Comparison of ENCODE assay signal across 1 cellular context in the genomic region with DNA sequence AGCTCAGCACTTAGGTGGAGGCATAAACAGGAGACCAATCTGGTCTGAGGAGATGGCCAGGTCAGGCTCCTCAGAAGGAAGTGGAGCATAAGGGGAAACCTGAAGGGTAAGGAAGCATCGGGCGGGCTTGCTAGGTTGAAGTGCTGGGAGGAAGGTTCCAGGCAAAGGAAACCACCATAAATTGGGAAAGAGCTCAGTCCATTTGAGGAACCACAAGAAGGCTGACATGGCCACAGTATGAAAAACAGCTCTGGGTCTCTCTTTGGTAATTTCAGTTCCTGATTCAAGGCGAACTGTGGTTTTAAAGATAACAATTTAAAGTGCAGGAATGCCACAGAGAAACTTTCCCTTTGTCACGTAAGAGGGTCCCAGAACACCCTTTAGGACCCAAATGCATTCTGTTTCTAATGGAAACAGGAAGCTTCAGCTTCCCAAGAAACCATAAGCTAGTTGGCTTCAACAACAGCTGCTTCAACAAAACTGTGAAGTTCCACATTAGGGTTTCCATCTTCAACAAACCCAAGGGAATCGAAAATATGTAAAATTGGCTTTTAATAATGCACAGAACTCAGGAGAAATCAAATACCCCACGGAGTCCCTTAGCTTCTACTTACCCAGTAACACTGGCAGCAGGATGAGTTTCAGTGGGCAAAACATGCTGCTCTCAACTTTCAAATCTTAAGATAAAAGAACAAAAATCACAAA.
TF ChIP-seq lines count a peak whose summit lies in the region.

No MANE protein-coding gene starts in this region.

TF ChIP-seq in GM12878, 131 proteins besides CTCF, POLR2A, EP300 and RAD21 (continues in another document):
- peak; percentile 84 for TF ChIP-seq IRF4 (IDR thresholded peaks at IDR 0.05; ENCODE audit: low read depth, low read length)
- TF ChIP-seq, protein P1, sequence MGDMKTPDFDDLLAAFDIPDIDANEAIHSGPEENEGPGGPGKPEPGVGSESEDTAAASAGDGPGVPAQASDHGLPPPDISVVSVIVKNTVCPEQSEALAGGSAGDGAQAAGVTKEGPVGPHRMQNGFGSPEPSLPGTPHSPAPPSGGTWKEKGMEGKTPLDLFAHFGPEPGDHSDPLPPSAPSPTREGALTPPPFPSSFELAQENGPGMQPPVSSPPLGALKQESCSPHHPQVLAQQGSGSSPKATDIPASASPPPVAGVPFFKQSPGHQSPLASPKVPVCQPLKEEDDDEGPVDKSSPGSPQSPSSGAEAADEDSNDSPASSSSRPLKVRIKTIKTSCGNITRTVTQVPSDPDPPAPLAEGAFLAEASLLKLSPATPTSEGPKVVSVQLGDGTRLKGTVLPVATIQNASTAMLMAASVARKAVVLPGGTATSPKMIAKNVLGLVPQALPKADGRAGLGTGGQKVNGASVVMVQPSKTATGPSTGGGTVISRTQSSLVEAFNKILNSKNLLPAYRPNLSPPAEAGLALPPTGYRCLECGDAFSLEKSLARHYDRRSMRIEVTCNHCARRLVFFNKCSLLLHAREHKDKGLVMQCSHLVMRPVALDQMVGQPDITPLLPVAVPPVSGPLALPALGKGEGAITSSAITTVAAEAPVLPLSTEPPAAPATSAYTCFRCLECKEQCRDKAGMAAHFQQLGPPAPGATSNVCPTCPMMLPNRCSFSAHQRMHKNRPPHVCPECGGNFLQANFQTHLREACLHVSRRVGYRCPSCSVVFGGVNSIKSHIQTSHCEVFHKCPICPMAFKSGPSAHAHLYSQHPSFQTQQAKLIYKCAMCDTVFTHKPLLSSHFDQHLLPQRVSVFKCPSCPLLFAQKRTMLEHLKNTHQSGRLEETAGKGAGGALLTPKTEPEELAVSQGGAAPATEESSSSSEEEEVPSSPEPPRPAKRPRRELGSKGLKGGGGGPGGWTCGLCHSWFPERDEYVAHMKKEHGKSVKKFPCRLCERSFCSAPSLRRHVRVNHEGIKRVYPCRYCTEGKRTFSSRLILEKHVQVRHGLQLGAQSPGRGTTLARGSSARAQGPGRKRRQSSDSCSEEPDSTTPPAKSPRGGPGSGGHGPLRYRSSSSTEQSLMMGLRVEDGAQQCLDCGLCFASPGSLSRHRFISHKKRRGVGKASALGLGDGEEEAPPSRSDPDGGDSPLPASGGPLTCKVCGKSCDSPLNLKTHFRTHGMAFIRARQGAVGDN (IDR thresholded peaks at IDR 0.05): no peak
- peak; percentile 96; the same call in 1 of the 2 replicates for TF ChIP-seq MTA3 (IDR thresholded peaks at IDR 0.05; ENCODE audit: borderline replicate concordance, low read length)
- TF ChIP-seq FOXK2 (IDR thresholded peaks at IDR 0.05): no peak
- 0 out of 2 replicates have a peak, but pooled peaks have one; percentile 33 for TF ChIP-seq CREB1 (IDR thresholded peaks at IDR 0.05; ENCODE audit: low read depth)
- no peak for TF ChIP-seq PRDM15 (CRISPR knock-in tag; IDR thresholded peaks at IDR 0.05)
- TF ChIP-seq RB1 (IDR thresholded peaks at IDR 0.05; ENCODE audit: borderline replicate concordance): no peak
- no peak for TF ChIP-seq HDAC6 (IDR thresholded peaks at IDR 0.05; ENCODE audit: unreplicated experiment)
- no peak for TF ChIP-seq SREBF2 (IDR thresholded peaks at IDR 0.05; ENCODE audit: low read length)
- TF ChIP-seq CEBPZ (IDR thresholded peaks at IDR 0.05; ENCODE audit: low read depth, low read length): no peak
- no peak for TF ChIP-seq CHD4 (IDR thresholded peaks at IDR 0.05)
- TF ChIP-seq, protein P2, sequence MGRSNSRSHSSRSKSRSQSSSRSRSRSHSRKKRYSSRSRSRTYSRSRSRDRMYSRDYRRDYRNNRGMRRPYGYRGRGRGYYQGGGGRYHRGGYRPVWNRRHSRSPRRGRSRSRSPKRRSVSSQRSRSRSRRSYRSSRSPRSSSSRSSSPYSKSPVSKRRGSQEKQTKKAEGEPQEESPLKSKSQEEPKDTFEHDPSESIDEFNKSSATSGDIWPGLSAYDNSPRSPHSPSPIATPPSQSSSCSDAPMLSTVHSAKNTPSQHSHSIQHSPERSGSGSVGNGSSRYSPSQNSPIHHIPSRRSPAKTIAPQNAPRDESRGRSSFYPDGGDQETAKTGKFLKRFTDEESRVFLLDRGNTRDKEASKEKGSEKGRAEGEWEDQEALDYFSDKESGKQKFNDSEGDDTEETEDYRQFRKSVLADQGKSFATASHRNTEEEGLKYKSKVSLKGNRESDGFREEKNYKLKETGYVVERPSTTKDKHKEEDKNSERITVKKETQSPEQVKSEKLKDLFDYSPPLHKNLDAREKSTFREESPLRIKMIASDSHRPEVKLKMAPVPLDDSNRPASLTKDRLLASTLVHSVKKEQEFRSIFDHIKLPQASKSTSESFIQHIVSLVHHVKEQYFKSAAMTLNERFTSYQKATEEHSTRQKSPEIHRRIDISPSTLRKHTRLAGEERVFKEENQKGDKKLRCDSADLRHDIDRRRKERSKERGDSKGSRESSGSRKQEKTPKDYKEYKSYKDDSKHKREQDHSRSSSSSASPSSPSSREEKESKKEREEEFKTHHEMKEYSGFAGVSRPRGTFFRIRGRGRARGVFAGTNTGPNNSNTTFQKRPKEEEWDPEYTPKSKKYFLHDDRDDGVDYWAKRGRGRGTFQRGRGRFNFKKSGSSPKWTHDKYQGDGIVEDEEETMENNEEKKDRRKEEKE (IDR thresholded peaks at IDR 0.05): no peak
- no peak for TF ChIP-seq USF2 (IDR thresholded peaks at IDR 0.05; ENCODE audit: borderline replicate concordance, low read depth, low read length)
- peak; percentile 57; the same call in 1 of the 2 replicates for TF ChIP-seq CREM (IDR thresholded peaks at IDR 0.05; ENCODE audit: low read depth)
- TF ChIP-seq ZNF592 (IDR thresholded peaks at IDR 0.05): no peak
- TF ChIP-seq, protein P3, sequence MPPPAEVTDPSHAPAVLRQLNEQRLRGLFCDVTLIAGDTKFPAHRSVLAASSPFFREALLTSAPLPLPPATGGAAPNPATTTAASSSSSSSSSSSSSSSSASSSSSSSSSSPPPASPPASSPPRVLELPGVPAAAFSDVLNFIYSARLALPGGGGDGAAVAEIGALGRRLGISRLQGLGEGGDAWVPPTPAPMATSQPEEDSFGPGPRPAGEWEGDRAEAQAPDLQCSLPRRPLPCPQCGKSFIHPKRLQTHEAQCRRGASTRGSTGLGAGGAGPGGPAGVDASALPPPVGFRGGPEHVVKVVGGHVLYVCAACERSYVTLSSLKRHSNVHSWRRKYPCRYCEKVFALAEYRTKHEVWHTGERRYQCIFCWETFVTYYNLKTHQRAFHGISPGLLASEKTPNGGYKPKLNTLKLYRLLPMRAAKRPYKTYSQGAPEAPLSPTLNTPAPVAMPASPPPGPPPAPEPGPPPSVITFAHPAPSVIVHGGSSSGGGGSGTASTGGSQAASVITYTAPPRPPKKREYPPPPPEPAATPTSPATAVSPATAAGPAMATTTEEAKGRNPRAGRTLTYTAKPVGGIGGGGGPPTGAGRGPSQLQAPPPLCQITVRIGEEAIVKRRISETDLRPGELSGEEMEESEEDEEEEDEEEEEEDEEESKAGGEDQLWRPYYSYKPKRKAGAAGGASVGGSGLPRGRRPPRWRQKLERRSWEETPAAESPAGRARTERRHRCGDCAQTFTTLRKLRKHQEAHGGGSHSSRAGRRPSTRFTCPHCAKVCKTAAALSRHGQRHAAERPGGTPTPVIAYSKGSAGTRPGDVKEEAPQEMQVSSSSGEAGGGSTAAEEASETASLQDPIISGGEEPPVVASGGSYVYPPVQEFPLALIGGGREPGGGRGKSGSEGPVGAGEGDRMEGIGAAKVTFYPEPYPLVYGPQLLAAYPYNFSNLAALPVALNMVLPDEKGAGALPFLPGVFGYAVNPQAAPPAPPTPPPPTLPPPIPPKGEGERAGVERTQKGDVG (CRISPR knock-in tag; IDR thresholded peaks at IDR 0.05): no peak
- no peak for TF ChIP-seq CHD1 (IDR thresholded peaks at IDR 0.05; ENCODE audit: low read depth, low read length)
- no peak for TF ChIP-seq RAD51 (IDR thresholded peaks at IDR 0.05)
- no peak for TF ChIP-seq NR2C2 (IDR thresholded peaks at IDR 0.05; ENCODE audit: borderline replicate concordance, control insufficient read depth, insufficient read length, low read depth)
- peak; percentile 71 for TF ChIP-seq BMI1 (IDR thresholded peaks at IDR 0.05; ENCODE audit: borderline replicate concordance)
- TF ChIP-seq YY1 (IDR thresholded peaks at IDR 0.05; ENCODE audit: low read depth, low read length): 0 out of 2 replicates have a peak, but pooled peaks have one; percentile 21
- no peak for TF ChIP-seq ZNF384 (IDR thresholded peaks at IDR 0.05; ENCODE audit: borderline replicate concordance, low read depth, low read length)
- TF ChIP-seq FOS (IDR thresholded peaks at IDR 0.05; ENCODE audit: borderline replicate concordance, extremely low read depth, insufficient read length): no peak
- no peak for TF ChIP-seq MYB (IDR thresholded peaks at IDR 0.05; ENCODE audit: borderline replicate concordance, low read depth, low read length)
- TF ChIP-seq MYC (IDR thresholded peaks at IDR 0.05; ENCODE audit: insufficient read depth, insufficient read length, insufficient replicate concordance, low read length, severe bottlenecking): no peak
- TF ChIP-seq TAF1 (IDR thresholded peaks at IDR 0.05; ENCODE audit: borderline replicate concordance, low read depth, low read length): no peak
- TF ChIP-seq GABPA (IDR thresholded peaks at IDR 0.05; ENCODE audit: low read depth): no peak
- TF ChIP-seq ETV6 (conservative IDR thresholded peaks at IDR 0.05 in 1 of 2, IDR thresholded peaks at IDR 0.05 in 1 of 2; ENCODE audit: borderline replicate concordance in 1 of 2, low read depth in 1 of 2): no peak
